Comparison of ENCODE assay signal across 27 cellular contexts in the genomic region with DNA sequence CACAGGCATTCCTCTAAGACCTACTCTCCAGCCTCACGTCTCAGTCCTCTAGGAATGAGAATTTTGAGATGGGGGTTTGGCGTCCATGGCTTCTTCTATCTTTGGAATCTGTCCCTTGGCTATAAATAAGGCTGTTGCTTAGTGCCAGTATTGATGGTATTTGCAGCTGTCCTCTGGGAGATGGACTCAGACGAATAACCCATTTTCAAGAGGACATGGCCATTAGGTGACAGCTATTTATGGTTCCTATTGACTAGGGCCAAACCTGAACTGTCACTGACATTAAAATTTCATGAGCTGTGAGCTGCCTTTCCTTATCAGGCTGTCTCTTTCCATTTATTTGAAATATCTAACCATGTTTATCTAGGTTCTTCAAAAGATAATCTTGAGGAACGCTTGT.
"Had no signal": no experiment of that assay in that cellular context is flagged by ENCODE, and none has a peak within 500 bp of the region (broad histone marks: within the 10 kb centered on the region; RNA-seq: fewer than 3 reads in every experiment).

No MANE protein-coding gene starts in this region.

- H3K27me3 Mint-ChIP-seq: activated CD4-positive, alpha-beta memory T cell treated with anti-CD3 and anti-CD28 coated beads for 36 hours; IgD-negative memory B cell had no signal

- H3K4me3 Mint-ChIP-seq: activated CD4-positive, alpha-beta memory T cell treated with anti-CD3 and anti-CD28 coated beads for 36 hours; activated CD4-positive, alpha-beta T cell treated with anti-CD3 and anti-CD28 coated beads, Interleukin-2, amount 10 ng/mL, durations not matched to agents 7 days and 5 days; activated naive CD8-positive, alpha-beta T cell treated with anti-CD3 and anti-CD28 coated beads, Interleukin-2, amount 10 ng/mL, durations not matched to agents 7 days and 5 days; activated T-cell treated with anti-CD3 and anti-CD28 coated beads, Interleukin-2, amount 50 U/mL, for 72 hours; IgD-negative memory B cell had no signal

- H3K36me3 Mint-ChIP-seq: activated CD4-positive, alpha-beta memory T cell treated with anti-CD3 and anti-CD28 coated beads for 36 hours; activated naive CD8-positive, alpha-beta T cell treated with anti-CD3 and anti-CD28 coated beads, Interleukin-2, amount 10 ng/mL, durations not matched to agents 7 days and 5 days; IgD-negative memory B cell had no signal

- H3K9me3 Mint-ChIP-seq: activated CD4-positive, alpha-beta memory T cell treated with anti-CD3 and anti-CD28 coated beads for 36 hours; activated CD4-positive, alpha-beta T cell treated with anti-CD3 and anti-CD28 coated beads, Interleukin-2, amount 10 ng/mL, durations not matched to agents 7 days and 5 days; activated naive CD8-positive, alpha-beta T cell treated with anti-CD3 and anti-CD28 coated beads, Interleukin-2, amount 10 ng/mL, durations not matched to agents 7 days and 5 days; activated T-cell treated with anti-CD3 and anti-CD28 coated beads, Interleukin-2, amount 50 U/mL, for 72 hours; IgD-negative memory B cell had no signal

- DNase-seq: activated CD4-positive, alpha-beta memory T cell treated with anti-CD3 and anti-CD28 coated beads for 36 hours; activated CD4-positive, alpha-beta T cell treated with anti-CD3 and anti-CD28 coated beads, Interleukin-2, amount 10 ng/mL, durations not matched to agents 7 days and 5 days; activated CD4-positive, CD25-positive, alpha-beta regulatory T cell; activated CD8-positive, alpha-beta memory T cell treated with anti-CD3 and anti-CD28 coated beads for 24 hours; activated naive CD4-positive, alpha-beta T cell treated with anti-CD3 and anti-CD28 coated beads, Interleukin-2, amount 50 U/mL, for 16 hours; activated naive CD8-positive, alpha-beta T cell treated with anti-CD3 and anti-CD28 coated beads, Interleukin-2, amount 10 ng/mL, durations not matched to agents 7 days and 5 days; activated T-cell treated with anti-CD3 and anti-CD28 coated beads for 4 hours; activated T-cell treated with anti-CD3 and anti-CD28 coated beads, Interleukin-2, amount 50 U/mL, for 72 hours; adrenal gland; anterior cingulate cortex; central memory CD4-positive, alpha-beta T cell; KG1; NCI-H1048; NCI-H146; NCI-H187 treated with DMSO at 0.1 percent for 48 hours; NCI-H2081 treated with DMSO at 0.1 percent for 48 hours; NCI-H2171; NCI-H226; NCI-H526; NCI-H774; NK-92 treated with Interleukin-12 subunit alpha and Interleukin-12 subunit beta, amount 100 ng/mL, for 24 hours; OCI-M1; RPMI8226; SHP77; T-helper 2 cell had no signal

- H3K27ac Mint-ChIP-seq: activated CD4-positive, alpha-beta memory T cell treated with anti-CD3 and anti-CD28 coated beads for 36 hours; activated CD4-positive, alpha-beta T cell treated with anti-CD3 and anti-CD28 coated beads, Interleukin-2, amount 10 ng/mL, durations not matched to agents 7 days and 5 days; activated naive CD8-positive, alpha-beta T cell treated with anti-CD3 and anti-CD28 coated beads, Interleukin-2, amount 10 ng/mL, durations not matched to agents 7 days and 5 days; activated T-cell treated with anti-CD3 and anti-CD28 coated beads, Interleukin-2, amount 50 U/mL, for 72 hours; IgD-negative memory B cell had no signal

- H3K4me1 Mint-ChIP-seq: activated CD4-positive, alpha-beta T cell treated with anti-CD3 and anti-CD28 coated beads, Interleukin-2, amount 10 ng/mL, durations not matched to agents 7 days and 5 days; activated naive CD8-positive, alpha-beta T cell treated with anti-CD3 and anti-CD28 coated beads, Interleukin-2, amount 10 ng/mL, durations not matched to agents 7 days and 5 days had no signal

- ATAC-seq: activated T-cell treated with anti-CD3 and anti-CD28 coated beads, Interleukin-2, amount 50 U/mL, for 72 hours; Panc1 had no signal
